Comparison of ENCODE assay signal across 32 cellular contexts in the genomic region with DNA sequence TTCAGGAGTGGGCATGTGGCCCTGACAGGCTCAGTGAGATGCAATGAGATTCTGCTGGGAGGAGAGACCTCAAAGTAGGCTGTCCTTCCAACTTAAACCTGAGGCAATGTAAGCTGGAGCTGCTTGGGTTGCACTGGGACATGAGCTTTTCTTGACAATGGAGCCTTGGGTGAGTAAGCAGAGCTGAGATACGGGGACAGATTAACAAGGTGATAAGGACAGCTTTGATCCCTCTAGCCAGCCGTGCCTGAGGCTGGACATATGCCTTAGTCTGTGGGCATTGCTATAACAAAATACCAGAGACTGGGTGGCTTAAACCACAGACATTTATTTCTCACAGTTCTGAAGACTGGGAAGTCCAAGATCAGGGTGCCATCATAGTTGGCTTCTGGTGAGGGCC. TPM values are rescaled to one million over a fixed set of nuclear protein-coding genes. Genes with fewer than 3 reads are reported as not detected.
A peak's percentile ranks its signal among the peaks of the same experiment; 100 is the strongest.
DNase-seq lines count a peak whose midpoint lies in the region; ATAC-seq and TF ChIP-seq lines count a peak whose summit lies in the region.
"Had no signal": no experiment of that assay in that cellular context is flagged by ENCODE, and none has a peak within 500 bp of the region (broad histone marks: within the 10 kb centered on the region; RNA-seq: fewer than 3 reads in every experiment).

No MANE protein-coding gene starts in this region.

- DNase-seq in SK-N-SH (peak; percentile 43), M059J (ENCODE audit: low read depth) (peak; percentile 90), endodermal cell (peak; percentile 55), progenitor cell of endocrine pancreas (ENCODE audit: low spot score, unreplicated experiment) (no peak), middle frontal gyrus (ENCODE audit: extremely low spot score, low spot score) (no peak), left lung (no peak), GM23248 (no peak)
- DNase-seq: ACHN; BE2C; CD4-positive, CD25-positive, alpha-beta regulatory T cell; GDM1; GOT3; HFFc6; Karpas-422; MV-4-11; NCI-H1105; NCI-H1436 treated with DMSO at 0.1 percent for 48 hours; NCI-H187 treated with DMSO at 0.1 percent for 48 hours; NCI-H2107; NCI-H446; NCI-H524 treated with DMSO at 0.1 percent for 48 hours; NCI-H774; NK-92 treated with Interleukin-12 subunit alpha and Interleukin-12 subunit beta, amount 100 ng/mL, for 24 hours; PC-3; Right ventricle myocardium superior; RPMI8226 had no signal

- H3K4me2 ChIP-seq in SK-N-SH (no peak overlapping the region), GM23248 (ENCODE audit: unreplicated experiment) (no peak overlapping the region)

- H3K9me3 Mint-ChIP-seq in endodermal cell = peaks cover 22% of the 10 kb centered on the region
- H3K9me3 Mint-ChIP-seq in progenitor cell of endocrine pancreas (ENCODE audit: low read depth) = peaks cover 5% of the 10 kb centered on the region

- no peaks in the 10 kb centered on the region for H3K9me3 ChIP-seq in SK-N-SH
- no peaks in the 10 kb centered on the region for H3K9me3 ChIP-seq in endodermal cell (ENCODE audit: control insufficient read depth, low read length)
- H3K9me3 ChIP-seq in left lung = peaks cover 0 to 10% of the 10 kb centered on the region in 2 donors
- H3K9me3 ChIP-seq in GM23248 (ENCODE audit: low read depth) = no peaks in the 10 kb centered on the region
- H3K9me3 ChIP-seq: BE2C, HAP-1 had no signal

- H3K4me3 Mint-ChIP-seq in endodermal cell (no peak overlapping the region), progenitor cell of endocrine pancreas (ENCODE audit: low read depth) (no peak overlapping the region)
- H3K4me3 Mint-ChIP-seq: CD4-positive, CD25-positive, alpha-beta regulatory T cell; HFFc6 had no signal

- no peak for TF ChIP-seq RAD21 in SK-N-SH (IDR thresholded peaks at IDR 0.05; ENCODE audit: low read length)

- no peak for TF ChIP-seq CTCF in SK-N-SH (IDR thresholded peaks at IDR 0.05)
- TF ChIP-seq CTCF in endodermal cell (conservative IDR thresholded peaks at IDR 0.05) = no peak
- no peak for TF ChIP-seq CTCF in progenitor cell of endocrine pancreas (IDR thresholded peaks at IDR 0.05; ENCODE audit: unreplicated experiment)
- TF ChIP-seq CTCF in left lung (IDR thresholded peaks at IDR 0.05) = no peak

- H3K36me3 ChIP-seq in SK-N-SH (replicated peaks in 1 of 2; ENCODE audit: control insufficient read depth in 1 of 2, insufficient read depth in 2 of 2, low read length in 1 of 2) (no peaks in the 10 kb centered on the region), endodermal cell (ENCODE audit: control insufficient read depth, insufficient read depth, low read length) (no peaks in the 10 kb centered on the region), left lung (no peaks in the 10 kb centered on the region), GM23248 (ENCODE audit: low read depth) (no peaks in the 10 kb centered on the region)
- H3K36me3 ChIP-seq: BE2C, HAP-1 had no signal

- intact Hi-C loops in left lung (cut with DNase I) = no loop called here

- H3F3A ChIP-seq in SK-N-SH (replicated peaks; ENCODE audit: insufficient read depth) (no peaks in the 10 kb centered on the region), GM23248 (ENCODE audit: insufficient read depth) (no peaks in the 10 kb centered on the region)

- peaks cover 15% of the 10 kb centered on the region for H3K27me3 Mint-ChIP-seq in endodermal cell (ENCODE audit: insufficient read depth)
- peaks cover 25% of the 10 kb centered on the region for H3K27me3 Mint-ChIP-seq in progenitor cell of endocrine pancreas

- H3K27ac ChIP-seq in SK-N-SH (ENCODE audit: low read depth in 2 of 2, low read length in 1 of 2) (no peak overlapping the region), endodermal cell (ENCODE audit: low read depth, low read length) (no peak overlapping the region), left lung (no peak overlapping the region), GM23248 (no peak overlapping the region)
- H3K27ac ChIP-seq: 22Rv1, HL-60 had no signal

- no peak overlapping the region for H2AFZ ChIP-seq in SK-N-SH (ENCODE audit: low read depth)
- no peak overlapping the region for H2AFZ ChIP-seq in GM23248

- TF ChIP-seq EP300 in SK-N-SH (IDR thresholded peaks at IDR 0.05; ENCODE audit: borderline replicate concordance in 1 of 2, low read depth in 1 of 2, low read length in 1 of 2) = no peak

- H3K79me2 ChIP-seq in SK-N-SH (ENCODE audit: insufficient read depth) = no peaks in the 10 kb centered on the region
- H3K79me2 ChIP-seq in GM23248 (ENCODE audit: insufficient read depth) = no peaks in the 10 kb centered on the region

- H3K36me3 Mint-ChIP-seq in endodermal cell (ENCODE audit: low read depth) (no peaks in the 10 kb centered on the region), progenitor cell of endocrine pancreas (ENCODE audit: insufficient read depth) (peaks cover 3% of the 10 kb centered on the region)
- H3K36me3 Mint-ChIP-seq: CD4-positive, CD25-positive, alpha-beta regulatory T cell had no signal

- CTCF ChIA-PET in SK-N-SH (lab: Yijun Ruan, JAX) = interaction anchor here (0.9 to 1.7 kb wide), 4 partner anchors 11 to 113 kb away, joined by 3 to 12 read pairs (median 4); no protein-coding TSS in a partner anchor

- ATAC-seq in SK-N-SH treated with all-trans-retinoic acid at 6 μM for 48 hours (no peak), left lung (no peak)
- ATAC-seq: GM12878, PC-3 had no signal

- H3K27ac Mint-ChIP-seq in endodermal cell = no peak overlapping the region
- peak overlapping the region; percentile 31 for H3K27ac Mint-ChIP-seq in progenitor cell of endocrine pancreas
- H3K27ac Mint-ChIP-seq: CD4-positive, CD25-positive, alpha-beta regulatory T cell; HFFc6 had no signal

- H3K9me2 ChIP-seq in SK-N-SH (no peaks in the 10 kb centered on the region), GM23248 (ENCODE audit: insufficient read depth) (no peaks in the 10 kb centered on the region)

- POLR2A ChIA-PET in SK-N-SH (lab: Yijun Ruan, JAX) = no interaction called here

- H3K27me3 ChIP-seq in SK-N-SH (ENCODE audit: insufficient read depth) = no peaks in the 10 kb centered on the region
- peaks cover 18% of the 10 kb centered on the region for H3K27me3 ChIP-seq in endodermal cell (ENCODE audit: control insufficient read depth, insufficient read depth, low read length, poor library complexity, severe bottlenecking)
- H3K27me3 ChIP-seq in left lung = no peaks in the 10 kb centered on the region
- no peaks in the 10 kb centered on the region for H3K27me3 ChIP-seq in GM23248 (replicated peaks; ENCODE audit: insufficient read depth)
- H3K27me3 ChIP-seq: BE2C had no signal

- H4K20me1 ChIP-seq in SK-N-SH (ENCODE audit: insufficient read depth) (no peaks in the 10 kb centered on the region), GM23248 (ENCODE audit: insufficient read depth) (no peaks in the 10 kb centered on the region)

- no peak overlapping the region for H3K4me3 ChIP-seq in SK-N-SH (ENCODE audit: low read depth in 2 of 2, low read length in 1 of 2)
- H3K4me3 ChIP-seq in endodermal cell (ENCODE audit: low read length) = no peak overlapping the region
- H3K4me3 ChIP-seq in left lung = no peak overlapping the region
- no peak overlapping the region for H3K4me3 ChIP-seq in GM23248
- H3K4me3 ChIP-seq: GM12878, HAP-1 had no signal

- H3K4me1 Mint-ChIP-seq in endodermal cell (peaks cover 16% of the 10 kb centered on the region), progenitor cell of endocrine pancreas (ENCODE audit: low read depth) (peaks cover 21% of the 10 kb centered on the region)
- H3K4me1 Mint-ChIP-seq: CD4-positive, CD25-positive, alpha-beta regulatory T cell had no signal

- in situ Hi-C loops in GM23248 (cut with MboI) = no loop called here

- H3K9ac ChIP-seq in SK-N-SH = no peak overlapping the region
- H3K9ac ChIP-seq in endodermal cell (ENCODE audit: extremely low read depth, low read length, poor library complexity, severe bottlenecking) = no peak overlapping the region
- no peak overlapping the region for H3K9ac ChIP-seq in GM23248

- H3K4me1 ChIP-seq in SK-N-SH (ENCODE audit: control insufficient read depth in 1 of 2, insufficient read depth in 2 of 2, low read depth in 1 of 2, low read length in 1 of 2) = peaks cover 0 to 16% of the 10 kb centered on the region in 2 experiments; a peak in 2 of 4 replicates
- H3K4me1 ChIP-seq in endodermal cell (ENCODE audit: control insufficient read depth, insufficient read depth, low read length) = no peaks in the 10 kb centered on the region
- H3K4me1 ChIP-seq in left lung = no peaks in the 10 kb centered on the region
- no peaks in the 10 kb centered on the region for H3K4me1 ChIP-seq in GM23248 (ENCODE audit: insufficient read depth)
- H3K4me1 ChIP-seq: BE2C, HAP-1 had no signal

- WGBS in SK-N-SH (ENCODE audit: low lambda C conversion rate) = 50% methylated on average over 2 of the region's 2 CpGs
- WGBS in endodermal cell (ENCODE audit: insufficient coverage in 1 of 2, insufficient read length in 1 of 2), 2 experiments = 64 to 80% methylated on average over 2 of the region's 2 CpGs
- WGBS in GM23248 (ENCODE audit: low coverage in 1 of 2, low lambda C conversion rate in 2 of 2, missing lambda C conversion rate in 2 of 2), 2 experiments = 74 to 88% methylated on average over 2 of the region's 2 CpGs

TF ChIP-seq in SK-N-SH, 30 proteins besides CTCF, POLR2A, EP300 and RAD21 (continues in another document):
- TF ChIP-seq POLR2AphosphoS5 (IDR thresholded peaks at IDR 0.05; ENCODE audit: low read depth, low read length) = no peak
- no peak for TF ChIP-seq FOXJ3 (CRISPR knock-in tag; IDR thresholded peaks at IDR 0.05)
- TF ChIP-seq, protein P1, sequence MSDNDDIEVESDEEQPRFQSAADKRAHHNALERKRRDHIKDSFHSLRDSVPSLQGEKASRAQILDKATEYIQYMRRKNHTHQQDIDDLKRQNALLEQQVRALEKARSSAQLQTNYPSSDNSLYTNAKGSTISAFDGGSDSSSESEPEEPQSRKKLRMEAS (IDR thresholded peaks at IDR 0.05; ENCODE audit: low read depth) = no peak

TF ChIP-seq in SK-N-SH treated with all-trans-retinoic acid at 6 μM for 48 hours, 23 proteins besides CTCF, POLR2A, EP300 and RAD21 (continues in another document):
- TF ChIP-seq ZFP30 (CRISPR knock-in tag; IDR thresholded peaks at IDR 0.05) = no peak
- TF ChIP-seq ZFP3 (CRISPR knock-in tag; IDR thresholded peaks at IDR 0.05) = no peak

RNA-seq across cellular contexts. Expression of gene NGF, which starts 18.3 kb away (rescaled TPM):
- polyA plus RNA-seq in SK-N-SH (2012; rRNA removed) = 53.7 and 75.8 TPM in 2 replicates
- 44.0 and 44.5 TPM in 2 replicates for polyA plus RNA-seq in SK-N-SH (2012; cell fraction: cytosol; rRNA removed)
- polyA plus RNA-seq in SK-N-SH (2012; cell fraction: nucleus; rRNA removed) = 46.9 and 53.1 TPM in 2 replicates
- total RNA-seq in M059J (2014; rRNA removed; shearing (Covaris generic)) = 7.6 and 9.7 TPM in 2 replicates
- total RNA-seq in endodermal cell = under 1 TPM in 1 of 2 donors, not detected in 1; 0.26 TPM
- 0.75 TPM for polyA plus RNA-seq in endodermal cell (2013, experiment 1 of 2)
- polyA plus RNA-seq in endodermal cell (2013, experiment 2 of 2) = 0.99 TPM
- 1.8 and 2.2 TPM in 2 replicates for total RNA-seq in progenitor cell of endocrine pancreas
- 1 to 10 TPM; 1.0 to 1.3 TPM for total RNA-seq in left lung
- total RNA-seq in GM23248 (2014; rRNA removed; shearing (Covaris generic)) = 27.1 and 28.1 TPM in 2 replicates
- polyA plus RNA-seq in GM23248 (2016; fragmentation: Nextera tagmentation; extraction: Ambion mirVana) = 52.9 and 55.0 TPM in 2 replicates
- total RNA-seq: CD4-positive, CD25-positive, alpha-beta regulatory T cell; GM12878; SK-MEL-5 had no signal
- polyA plus RNA-seq: CD4-positive, CD25-positive, alpha-beta regulatory T cell; GM12878 had no signal

Comparison
In these comparisons a context has a peak if more than half of its experiments do, and no peak if none do; other contexts are left out.
1. DNase-seq: peak in SK-N-SH (single experiment), M059J (single experiment) and endodermal cell (single experiment); none in progenitor cell of endocrine pancreas (single experiment), middle frontal gyrus (single experiment), left lung (0 of 2) and GM23248 (single experiment).